In the genomic region with DNA sequence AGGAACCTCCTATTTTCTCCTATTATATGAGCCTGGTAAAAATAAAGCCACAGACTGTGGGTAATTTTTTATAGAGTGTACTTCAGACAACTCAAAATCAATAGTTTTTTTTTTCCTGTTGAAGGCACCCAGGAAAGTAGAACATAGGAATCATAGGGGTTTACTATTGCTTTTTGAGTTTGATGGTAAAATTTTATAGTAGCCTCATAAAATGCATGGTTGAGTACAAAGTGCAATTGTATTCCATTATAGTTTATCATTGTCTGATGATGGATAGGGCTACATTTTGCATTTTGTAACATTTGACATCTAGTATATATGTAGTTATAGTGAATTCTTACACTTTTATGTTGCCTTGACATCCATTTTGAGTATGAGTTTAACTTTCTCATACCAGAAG, we compare ENCODE assay signal across 26 cellular contexts.
"Had no signal": no experiment of that assay in that cellular context is flagged by ENCODE, and none has a peak within 500 bp of the region (broad histone marks: within the 10 kb centered on the region; RNA-seq: fewer than 3 reads in every experiment).

No MANE protein-coding gene starts in this region.

- H3K36me3 ChIP-seq: Peyer's patch, SJSA1 had no signal

- H3K4me3 ChIP-seq: Peyer's patch, SJSA1 had no signal

- H3K4me1 ChIP-seq: Peyer's patch, SJSA1 had no signal

- H3K9me3 ChIP-seq: Peyer's patch, SJSA1, SK-N-SH had no signal

- H3K27ac ChIP-seq: KMS-11, Peyer's patch, SJSA1 had no signal

- H3K27me3 ChIP-seq: Peyer's patch, SJSA1 had no signal

- H3K4me2 ChIP-seq: KMS-11, SK-N-SH had no signal

- DNase-seq: Karpas-422, KBM-7, MM.1S, MV-4-11, NCI-H1092, NCI-H1105, NCI-H1417 treated with DMSO at 0.1 percent for 48 hours, NCI-H1436 treated with DMSO at 0.1 percent for 48 hours, NCI-H1694 treated with DMSO at 0.1 percent for 48 hours, NCI-H187 treated with DMSO at 0.1 percent for 48 hours, NCI-H2081, NCI-H2171 treated with DMSO at 0.1 percent for 48 hours, NCI-H2227 treated with DMSO at 0.1 percent for 48 hours, NCI-H345, NCI-H446, NCI-H510A treated with DMSO at 0.1 percent for 48 hours, NCI-H524 treated with DMSO at 0.1 percent for 48 hours, NCI-H526 treated with DMSO at 0.1 percent for 48 hours, NCI-H774, Peyer's patch, Right ventricle myocardium superior, RPMI8226, SHP77 treated with DMSO at 0.1 percent for 48 hours, SK-N-SH had no signal

- H3K9me2 ChIP-seq: SK-N-SH had no signal

- H3K9ac ChIP-seq: KMS-11, SK-N-SH had no signal
